Comparison of ENCODE assay signal across 2 cellular contexts in the genomic region with DNA sequence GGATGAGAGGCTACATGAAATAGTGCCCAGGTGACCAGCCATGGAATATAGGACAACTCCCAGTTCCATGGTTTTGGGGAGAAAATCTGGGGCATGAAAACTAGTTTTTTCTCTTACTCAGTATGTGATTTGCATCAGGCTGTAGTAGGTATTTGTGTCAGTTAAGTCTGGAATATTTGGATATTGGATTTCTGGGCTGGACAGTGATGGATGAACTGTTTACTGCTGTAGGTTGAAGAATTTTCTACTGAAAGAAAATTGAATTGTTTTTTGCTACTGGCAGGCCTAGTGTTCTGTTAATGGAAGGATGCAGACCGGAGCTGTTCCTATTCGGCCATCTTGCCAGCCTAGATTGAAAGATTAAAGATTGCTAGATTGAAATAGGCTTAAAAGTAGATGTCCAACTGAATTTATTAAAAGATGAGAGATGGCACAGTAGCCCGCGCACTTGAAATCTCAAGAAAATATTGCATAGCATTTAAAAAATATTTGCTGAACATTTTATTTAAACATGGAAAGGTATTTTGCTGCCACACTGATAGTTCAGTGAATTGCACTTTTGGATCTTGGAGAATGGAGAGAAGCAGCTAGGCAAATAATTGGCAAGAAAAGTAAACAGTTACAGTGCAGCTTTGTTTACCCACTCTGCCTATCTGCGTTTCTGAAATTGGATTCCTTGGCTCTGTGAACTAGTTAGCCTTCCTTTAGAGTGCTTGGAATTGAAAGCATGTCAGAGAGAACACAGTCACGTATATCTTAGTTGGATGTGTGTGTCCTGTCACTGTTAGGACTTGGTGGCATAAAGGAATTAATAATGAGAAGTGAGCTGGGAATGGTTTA.
TF ChIP-seq lines count a peak whose summit lies in the region.

No MANE protein-coding gene starts in this region.

TF ChIP-seq in A549, 52 proteins besides CTCF, POLR2A, EP300 and RAD21:
- TF ChIP-seq CBX2 (IDR thresholded peaks at IDR 0.05; ENCODE audit: borderline replicate concordance, low read depth) (no peak), CBX8 (IDR thresholded peaks at IDR 0.05) (no peak), GATA3 (IDR thresholded peaks at IDR 0.05; ENCODE audit: borderline replicate concordance) (peak; percentile 93), CEBPB (IDR thresholded peaks at IDR 0.05) (peak in 1 of 2 experiments; percentile 77; a peak in 2 of 4 replicates), JUN (IDR thresholded peaks at IDR 0.05) (peak; percentile 62 to 78; a peak in 3 of 5 replicates), FOSB (CRISPR knock-in tag; IDR thresholded peaks at IDR 0.05) (no peak), EHMT2 (IDR thresholded peaks at IDR 0.05; ENCODE audit: low read depth) (no peak), HOXB5 (CRISPR knock-in tag; IDR thresholded peaks at IDR 0.05) (0 out of 2 replicates have a peak, but pooled peaks have one; percentile 29)
- TF ChIP-seq, protein P1, sequence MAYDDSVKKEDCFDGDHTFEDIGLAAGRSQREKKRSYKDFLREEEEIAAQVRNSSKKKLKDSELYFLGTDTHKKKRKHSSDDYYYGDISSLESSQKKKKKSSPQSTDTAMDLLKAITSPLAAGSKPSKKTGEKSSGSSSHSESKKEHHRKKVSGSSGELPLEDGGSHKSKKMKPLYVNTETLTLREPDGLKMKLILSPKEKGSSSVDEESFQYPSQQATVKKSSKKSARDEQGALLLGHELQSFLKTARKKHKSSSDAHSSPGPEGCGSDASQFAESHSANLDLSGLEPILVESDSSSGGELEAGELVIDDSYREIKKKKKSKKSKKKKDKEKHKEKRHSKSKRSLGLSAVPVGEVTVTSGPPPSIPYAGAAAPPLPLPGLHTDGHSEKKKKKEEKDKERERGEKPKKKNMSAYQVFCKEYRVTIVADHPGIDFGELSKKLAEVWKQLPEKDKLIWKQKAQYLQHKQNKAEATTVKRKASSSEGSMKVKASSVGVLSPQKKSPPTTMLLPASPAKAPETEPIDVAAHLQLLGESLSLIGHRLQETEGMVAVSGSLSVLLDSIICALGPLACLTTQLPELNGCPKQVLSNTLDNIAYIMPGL (CRISPR knock-in tag; IDR thresholded peaks at IDR 0.05; ENCODE audit: borderline replicate concordance): peak; percentile 42; the same call in 1 of the 2 replicates
- TF ChIP-seq, protein P2, sequence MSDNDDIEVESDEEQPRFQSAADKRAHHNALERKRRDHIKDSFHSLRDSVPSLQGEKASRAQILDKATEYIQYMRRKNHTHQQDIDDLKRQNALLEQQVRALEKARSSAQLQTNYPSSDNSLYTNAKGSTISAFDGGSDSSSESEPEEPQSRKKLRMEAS (IDR thresholded peaks at IDR 0.05): 0 out of 2 replicates have a peak, but pooled peaks have one; percentile 54
- TF ChIP-seq, protein P3, sequence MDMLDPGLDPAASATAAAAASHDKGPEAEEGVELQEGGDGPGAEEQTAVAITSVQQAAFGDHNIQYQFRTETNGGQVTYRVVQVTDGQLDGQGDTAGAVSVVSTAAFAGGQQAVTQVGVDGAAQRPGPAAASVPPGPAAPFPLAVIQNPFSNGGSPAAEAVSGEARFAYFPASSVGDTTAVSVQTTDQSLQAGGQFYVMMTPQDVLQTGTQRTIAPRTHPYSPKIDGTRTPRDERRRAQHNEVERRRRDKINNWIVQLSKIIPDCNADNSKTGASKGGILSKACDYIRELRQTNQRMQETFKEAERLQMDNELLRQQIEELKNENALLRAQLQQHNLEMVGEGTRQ (IDR thresholded peaks at IDR 0.05): no peak
- TF ChIP-seq, protein P4, sequence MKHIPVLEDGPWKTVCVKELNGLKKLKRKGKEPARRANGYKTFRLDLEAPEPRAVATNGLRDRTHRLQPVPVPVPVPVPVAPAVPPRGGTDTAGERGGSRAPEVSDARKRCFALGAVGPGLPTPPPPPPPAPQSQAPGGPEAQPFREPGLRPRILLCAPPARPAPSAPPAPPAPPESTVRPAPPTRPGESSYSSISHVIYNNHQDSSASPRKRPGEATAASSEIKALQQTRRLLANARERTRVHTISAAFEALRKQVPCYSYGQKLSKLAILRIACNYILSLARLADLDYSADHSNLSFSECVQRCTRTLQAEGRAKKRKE (CRISPR knock-in tag; IDR thresholded peaks at IDR 0.05; ENCODE audit: low read depth): peak; percentile 79; the same call in 1 of the 2 replicates

TF ChIP-seq in HepG2, 621 proteins besides CTCF, POLR2A, EP300 and RAD21 (continues in another document):
- no peak for TF ChIP-seq ZNF446 (CRISPR knock-in tag; IDR thresholded peaks at IDR 0.05)
- TF ChIP-seq MBD4 (IDR thresholded peaks at IDR 0.05; ENCODE audit: borderline replicate concordance, low read length): peak; percentile 84; the same call in 1 of the 2 replicates
- peak; percentile 43; the same call in 1 of the 2 replicates for TF ChIP-seq ELF1 (CRISPR knock-in tag; IDR thresholded peaks at IDR 0.05)
- TF ChIP-seq, protein P5, sequence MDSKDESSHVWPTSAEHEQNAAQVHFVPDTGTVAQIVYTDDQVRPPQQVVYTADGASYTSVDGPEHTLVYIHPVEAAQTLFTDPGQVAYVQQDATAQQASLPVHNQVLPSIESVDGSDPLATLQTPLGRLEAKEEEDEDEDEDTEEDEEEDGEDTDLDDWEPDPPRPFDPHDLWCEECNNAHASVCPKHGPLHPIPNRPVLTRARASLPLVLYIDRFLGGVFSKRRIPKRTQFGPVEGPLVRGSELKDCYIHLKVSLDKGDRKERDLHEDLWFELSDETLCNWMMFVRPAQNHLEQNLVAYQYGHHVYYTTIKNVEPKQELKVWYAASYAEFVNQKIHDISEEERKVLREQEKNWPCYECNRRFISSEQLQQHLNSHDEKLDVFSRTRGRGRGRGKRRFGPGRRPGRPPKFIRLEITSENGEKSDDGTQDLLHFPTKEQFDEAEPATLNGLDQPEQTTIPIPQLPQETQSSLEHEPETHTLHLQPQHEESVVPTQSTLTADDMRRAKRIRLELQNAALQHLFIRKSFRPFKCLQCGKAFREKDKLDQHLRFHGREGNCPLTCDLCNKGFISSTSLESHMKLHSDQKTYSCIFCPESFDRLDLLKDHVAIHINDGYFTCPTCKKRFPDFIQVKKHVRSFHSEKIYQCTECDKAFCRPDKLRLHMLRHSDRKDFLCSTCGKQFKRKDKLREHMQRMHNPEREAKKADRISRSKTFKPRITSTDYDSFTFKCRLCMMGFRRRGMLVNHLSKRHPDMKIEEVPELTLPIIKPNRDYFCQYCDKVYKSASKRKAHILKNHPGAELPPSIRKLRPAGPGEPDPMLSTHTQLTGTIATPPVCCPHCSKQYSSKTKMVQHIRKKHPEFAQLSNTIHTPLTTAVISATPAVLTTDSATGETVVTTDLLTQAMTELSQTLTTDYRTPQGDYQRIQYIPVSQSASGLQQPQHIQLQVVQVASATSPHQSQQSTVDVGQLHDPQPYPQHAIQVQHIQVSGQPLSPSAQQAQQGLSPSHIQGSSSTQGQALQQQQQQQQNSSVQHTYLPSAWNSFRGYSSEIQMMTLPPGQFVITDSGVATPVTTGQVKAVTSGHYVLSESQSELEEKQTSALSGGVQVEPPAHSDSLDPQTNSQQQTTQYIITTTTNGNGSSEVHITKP (CRISPR knock-in tag; IDR thresholded peaks at IDR 0.05; ENCODE audit: low read depth): no peak
- no peak for TF ChIP-seq ESRRA (CRISPR knock-in tag; IDR thresholded peaks at IDR 0.05; ENCODE audit: low read depth)
- TF ChIP-seq ZNF138 (CRISPR knock-in tag; IDR thresholded peaks at IDR 0.05; ENCODE audit: low read depth): no peak
- TF ChIP-seq ZNF652 (CRISPR knock-in tag; IDR thresholded peaks at IDR 0.05; ENCODE audit: borderline replicate concordance, low read depth): peak; percentile 27; the same call in 1 of the 2 replicates
- TF ChIP-seq ZNF331 (CRISPR knock-in tag; IDR thresholded peaks at IDR 0.05): peak; percentile 89; the same call in 1 of the 2 replicates
- TF ChIP-seq, protein P6, sequence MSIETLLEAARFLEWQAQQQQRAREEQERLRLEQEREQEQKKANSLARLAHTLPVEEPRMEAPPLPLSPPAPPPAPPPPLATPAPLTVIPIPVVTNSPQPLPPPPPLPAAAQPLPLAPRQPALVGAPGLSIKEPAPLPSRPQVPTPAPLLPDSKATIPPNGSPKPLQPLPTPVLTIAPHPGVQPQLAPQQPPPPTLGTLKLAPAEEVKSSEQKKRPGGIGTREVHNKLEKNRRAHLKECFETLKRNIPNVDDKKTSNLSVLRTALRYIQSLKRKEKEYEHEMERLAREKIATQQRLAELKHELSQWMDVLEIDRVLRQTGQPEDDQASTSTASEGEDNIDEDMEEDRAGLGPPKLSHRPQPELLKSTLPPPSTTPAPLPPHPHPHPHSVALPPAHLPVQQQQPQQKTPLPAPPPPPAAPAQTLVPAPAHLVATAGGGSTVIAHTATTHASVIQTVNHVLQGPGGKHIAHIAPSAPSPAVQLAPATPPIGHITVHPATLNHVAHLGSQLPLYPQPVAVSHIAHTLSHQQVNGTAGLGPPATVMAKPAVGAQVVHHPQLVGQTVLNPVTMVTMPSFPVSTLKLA (IDR thresholded peaks at IDR 0.05): no peak; the same call in 1 of the 2 replicates
- TF ChIP-seq ZFP37 (CRISPR knock-in tag; IDR thresholded peaks at IDR 0.05; ENCODE audit: borderline replicate concordance): no peak
- TF ChIP-seq, protein P7, sequence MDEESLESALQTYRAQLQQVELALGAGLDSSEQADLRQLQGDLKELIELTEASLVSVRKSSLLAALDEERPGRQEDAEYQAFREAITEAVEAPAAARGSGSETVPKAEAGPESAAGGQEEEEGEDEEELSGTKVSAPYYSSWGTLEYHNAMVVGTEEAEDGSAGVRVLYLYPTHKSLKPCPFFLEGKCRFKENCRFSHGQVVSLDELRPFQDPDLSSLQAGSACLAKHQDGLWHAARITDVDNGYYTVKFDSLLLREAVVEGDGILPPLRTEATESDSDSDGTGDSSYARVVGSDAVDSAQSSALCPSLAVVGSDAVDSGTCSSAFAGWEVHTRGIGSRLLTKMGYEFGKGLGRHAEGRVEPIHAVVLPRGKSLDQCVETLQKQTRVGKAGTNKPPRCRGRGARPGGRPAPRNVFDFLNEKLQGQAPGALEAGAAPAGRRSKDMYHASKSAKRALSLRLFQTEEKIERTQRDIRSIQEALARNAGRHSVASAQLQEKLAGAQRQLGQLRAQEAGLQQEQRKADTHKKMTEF (CRISPR knock-in tag; IDR thresholded peaks at IDR 0.05): peak; percentile 96
- peak; percentile 94; the same call in 1 of the 2 replicates for TF ChIP-seq REPIN1 (CRISPR knock-in tag; IDR thresholded peaks at IDR 0.05; ENCODE audit: borderline replicate concordance, low read depth)
- no peak for TF ChIP-seq ZNF121 (CRISPR knock-in tag; IDR thresholded peaks at IDR 0.05)
- TF ChIP-seq POGZ (CRISPR knock-in tag; IDR thresholded peaks at IDR 0.05): peak; percentile 96
- no peak for TF ChIP-seq ZFYVE20 (CRISPR knock-in tag; IDR thresholded peaks at IDR 0.05; ENCODE audit: borderline replicate concordance, low read depth)
- peak; percentile 87 for TF ChIP-seq SNAPC2 (CRISPR knock-in tag; IDR thresholded peaks at IDR 0.05)
- TF ChIP-seq MXI1 (IDR thresholded peaks at IDR 0.05; ENCODE audit: borderline replicate concordance, low read depth, low read length): peak; percentile 26; the same call in 1 of the 3 replicates
- TF ChIP-seq, protein P1 (CRISPR knock-in tag; IDR thresholded peaks at IDR 0.05; ENCODE audit: borderline replicate concordance in 1 of 2, low read depth in 1 of 2): peak; percentile 29 to 31; a peak in 1 of 4 replicates
- peak; percentile 88 for TF ChIP-seq TBX3 (IDR thresholded peaks at IDR 0.05; ENCODE audit: borderline replicate concordance)
- peak; percentile 16; the same call in 1 of the 2 replicates for TF ChIP-seq KDM5A (IDR thresholded peaks at IDR 0.05; ENCODE audit: borderline replicate concordance, low read length)
- TF ChIP-seq, protein P8, sequence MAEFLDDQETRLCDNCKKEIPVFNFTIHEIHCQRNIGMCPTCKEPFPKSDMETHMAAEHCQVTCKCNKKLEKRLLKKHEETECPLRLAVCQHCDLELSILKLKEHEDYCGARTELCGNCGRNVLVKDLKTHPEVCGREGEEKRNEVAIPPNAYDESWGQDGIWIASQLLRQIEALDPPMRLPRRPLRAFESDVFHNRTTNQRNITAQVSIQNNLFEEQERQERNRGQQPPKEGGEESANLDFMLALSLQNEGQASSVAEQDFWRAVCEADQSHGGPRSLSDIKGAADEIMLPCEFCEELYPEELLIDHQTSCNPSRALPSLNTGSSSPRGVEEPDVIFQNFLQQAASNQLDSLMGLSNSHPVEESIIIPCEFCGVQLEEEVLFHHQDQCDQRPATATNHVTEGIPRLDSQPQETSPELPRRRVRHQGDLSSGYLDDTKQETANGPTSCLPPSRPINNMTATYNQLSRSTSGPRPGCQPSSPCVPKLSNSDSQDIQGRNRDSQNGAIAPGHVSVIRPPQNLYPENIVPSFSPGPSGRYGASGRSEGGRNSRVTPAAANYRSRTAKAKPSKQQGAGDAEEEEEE (CRISPR knock-in tag; IDR thresholded peaks at IDR 0.05; ENCODE audit: borderline replicate concordance): peak; percentile 62; the same call in 1 of the 2 replicates
- TF ChIP-seq FOXK1 (CRISPR knock-in tag; IDR thresholded peaks at IDR 0.05; ENCODE audit: borderline replicate concordance, low read depth): peak; percentile 92
- TF ChIP-seq, protein P9, sequence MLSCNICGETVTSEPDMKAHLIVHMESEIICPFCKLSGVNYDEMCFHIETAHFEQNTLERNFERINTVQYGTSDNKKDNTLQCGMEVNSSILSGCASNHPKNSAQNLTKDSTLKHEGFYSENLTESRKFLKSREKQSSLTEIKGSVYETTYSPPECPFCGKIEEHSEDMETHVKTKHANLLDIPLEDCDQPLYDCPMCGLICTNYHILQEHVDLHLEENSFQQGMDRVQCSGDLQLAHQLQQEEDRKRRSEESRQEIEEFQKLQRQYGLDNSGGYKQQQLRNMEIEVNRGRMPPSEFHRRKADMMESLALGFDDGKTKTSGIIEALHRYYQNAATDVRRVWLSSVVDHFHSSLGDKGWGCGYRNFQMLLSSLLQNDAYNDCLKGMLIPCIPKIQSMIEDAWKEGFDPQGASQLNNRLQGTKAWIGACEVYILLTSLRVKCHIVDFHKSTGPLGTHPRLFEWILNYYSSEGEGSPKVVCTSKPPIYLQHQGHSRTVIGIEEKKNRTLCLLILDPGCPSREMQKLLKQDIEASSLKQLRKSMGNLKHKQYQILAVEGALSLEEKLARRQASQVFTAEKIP (CRISPR knock-in tag; IDR thresholded peaks at IDR 0.05; ENCODE audit: borderline replicate concordance): no peak
- TF ChIP-seq ZNF644 (CRISPR knock-in tag; IDR thresholded peaks at IDR 0.05; ENCODE audit: low read depth): peak; percentile 94
- peak; percentile 99 for TF ChIP-seq SIX4 (CRISPR knock-in tag; IDR thresholded peaks at IDR 0.05)
- TF ChIP-seq GLI4 (CRISPR knock-in tag; IDR thresholded peaks at IDR 0.05; ENCODE audit: borderline replicate concordance): no peak
- TF ChIP-seq AKAP8 (CRISPR knock-in tag; IDR thresholded peaks at IDR 0.05): 0 out of 2 replicates have a peak, but pooled peaks have one; percentile 68
- peak; percentile 41 for TF ChIP-seq MED8 (CRISPR knock-in tag; IDR thresholded peaks at IDR 0.05; ENCODE audit: insufficient replicate concordance)
- peak in 1 of 2 experiments; percentile 29; a peak in 1 of 4 replicates for TF ChIP-seq MAFK (conservative IDR thresholded peaks at IDR 0.05 in 1 of 2, IDR thresholded peaks at IDR 0.05 in 1 of 2; ENCODE audit: low read length in 2 of 2)
- no peak for TF ChIP-seq ZSCAN31 (CRISPR knock-in tag; IDR thresholded peaks at IDR 0.05; ENCODE audit: low read depth)
- TF ChIP-seq XRCC5 (optimal IDR thresholded peaks at IDR 0.05; ENCODE audit: low read length): peak; percentile 58
